8 cellular contexts compared by ENCODE assay signal in the genomic region with DNA sequence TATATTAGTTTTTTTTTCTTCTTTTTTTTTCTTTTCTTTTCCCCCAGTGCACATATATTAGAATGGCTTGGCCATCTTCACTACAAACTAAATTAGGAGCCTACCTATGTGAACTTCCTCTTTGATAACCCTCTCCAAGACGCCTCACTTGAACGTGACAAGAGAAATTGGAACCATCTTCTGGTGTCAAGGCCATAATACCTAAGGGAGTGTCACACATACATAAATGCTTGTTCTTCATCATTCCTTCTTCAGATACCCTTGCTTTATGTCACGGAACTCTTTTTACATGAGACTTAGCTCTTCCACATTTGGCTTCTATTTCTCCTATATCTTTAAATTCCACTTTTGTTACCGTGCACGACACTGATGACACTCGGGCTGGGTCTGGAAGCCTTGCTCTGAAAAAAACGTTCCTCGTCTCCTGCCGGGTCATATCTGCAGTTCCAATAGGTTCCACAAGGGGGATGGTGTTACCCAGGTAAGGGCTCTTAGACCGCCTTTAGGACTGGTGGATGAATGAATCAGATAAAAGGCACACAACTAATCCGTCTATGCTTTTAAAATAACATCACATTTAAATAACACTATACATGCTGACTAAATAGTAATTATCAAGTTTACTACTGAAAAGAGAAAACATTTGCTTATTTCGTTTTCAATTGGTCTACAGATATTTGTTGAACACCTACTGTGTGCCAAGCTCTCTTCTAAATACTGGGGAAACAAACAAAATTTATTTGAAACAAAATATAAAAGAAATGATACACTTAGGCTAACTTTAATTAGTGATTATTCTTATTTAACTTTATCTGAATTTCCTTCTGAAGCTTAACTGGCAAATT. TPM values are rescaled to one million over a fixed set of nuclear protein-coding genes. Genes with fewer than 3 reads are reported as not detected.
DNase-seq lines count a peak whose midpoint lies in the region; ATAC-seq, FAIRE-seq and TF ChIP-seq lines count a peak whose summit lies in the region.
"Had no signal": no experiment of that assay in that cellular context is flagged by ENCODE, and none has a peak within 500 bp of the region (broad histone marks: within the 10 kb centered on the region; RNA-seq: fewer than 3 reads in every experiment).

No MANE protein-coding gene starts in this region.

- H3K4me1 ChIP-seq in HAP-1 (peaks cover 2% of the 10 kb centered on the region; the same call in 1 of the 2 replicates), right lobe of liver (no peaks in the 10 kb centered on the region)

- TF ChIP-seq CTCF in GM12874 (IDR thresholded peaks at IDR 0.05; ENCODE audit: insufficient read depth, low read depth, low read length) (peak; percentile 53; the same call in 1 of the 2 replicates), WI38 (IDR thresholded peaks at IDR 0.05; ENCODE audit: low read depth, low read length) (peak; percentile 60), bronchial epithelial cell (IDR thresholded peaks at IDR 0.05; ENCODE audit: insufficient read depth, low read length, severe bottlenecking) (peak; percentile 55), right lobe of liver (IDR thresholded peaks at IDR 0.05) (peak; percentile 50 to 68 (median 68))

- in situ Hi-C loops in HAP-1 (cut with MboI; ENCODE audit: low sequenced_read_pairs): no loop called here

- peak; percentile 83 to 97 (median 90) for ATAC-seq in right lobe of liver

- H3K9me3 ChIP-seq in HAP-1 (no peaks in the 10 kb centered on the region; the same call in 1 of the 2 replicates), right lobe of liver (no peaks in the 10 kb centered on the region)
- H3K9me3 ChIP-seq: ovary had no signal

- no peak for FAIRE-seq in bronchial epithelial cell (lab: Jason Lieb, UNC)

- H3K4me3 ChIP-seq in HAP-1 (no peak overlapping the region), WI38 (ENCODE audit: low read depth, low read length) (no peak overlapping the region), bronchial epithelial cell (ENCODE audit: low read depth, low read length) (no peak overlapping the region), right lobe of liver (no peak overlapping the region)
- H3K4me3 ChIP-seq: ovary had no signal

- H3K27ac ChIP-seq in right lobe of liver: no peak overlapping the region
- H3K27ac ChIP-seq: ovary had no signal

- intact Hi-C loops in right lobe of liver (cut with DNase I): no loop called here

- DNase-seq in HAP-1 (ENCODE audit: low spot score in 2 of 2) (peak; percentile 84 to 90), NCI-H1417 treated with DMSO at 0.1 percent for 48 hours (lab: John Stamatoyannopoulos, UW) (peak; percentile 23), bronchial epithelial cell (ENCODE audit: low read depth) (peak; percentile 62), right lobe of liver (peak in 1 of 3 donors; percentile 46)
- DNase-seq in stimulated activated CD8-positive, alpha-beta memory T cell treated with anti-CD3 and anti-CD28 coated beads, Interleukin-7, amount 100 ng/mL, for 1 hour (ENCODE audit: low read depth in 2 of 2): peak; percentile 19 to 24

- H3K27me3 ChIP-seq in HAP-1 (ENCODE audit: low read depth) (no peaks in the 10 kb centered on the region), bronchial epithelial cell (ENCODE audit: control insufficient read depth, insufficient read depth, low read length) (no peaks in the 10 kb centered on the region), right lobe of liver (no peaks in the 10 kb centered on the region)
- H3K27me3 ChIP-seq: ovary had no signal

- no peaks in the 10 kb centered on the region for H3K36me3 ChIP-seq in HAP-1 (replicated peaks)
- H3K36me3 ChIP-seq in bronchial epithelial cell (ENCODE audit: control insufficient read depth, insufficient read depth, low read length): no peaks in the 10 kb centered on the region
- H3K36me3 ChIP-seq in right lobe of liver: no peaks in the 10 kb centered on the region
- H3K36me3 ChIP-seq: ovary had no signal

- no peak for TF ChIP-seq POLR2A in right lobe of liver (IDR thresholded peaks at IDR 0.05)

- 7% methylated on average over 12 of the region's 12 CpGs for WGBS in right lobe of liver (ENCODE audit: insufficient coverage, low coverage, low lambda C conversion rate, missing lambda C conversion rate)

RNA-seq across cellular contexts. Expression of gene DGAT2L6, which starts 19.9 kb away (rescaled TPM):
- total RNA-seq in bronchial epithelial cell (not detected in 2 replicates), right lobe of liver (not detected)
- total RNA-seq: ovary had no signal

RNA-seq across cellular contexts. Expression of gene AWAT1, which starts 37.3 kb away (rescaled TPM):
- total RNA-seq in bronchial epithelial cell: not detected in 2 replicates
- total RNA-seq in right lobe of liver: not detected
- total RNA-seq: ovary had no signal
